Comparison of ENCODE assay signal across 30 cellular contexts in the genomic region with DNA sequence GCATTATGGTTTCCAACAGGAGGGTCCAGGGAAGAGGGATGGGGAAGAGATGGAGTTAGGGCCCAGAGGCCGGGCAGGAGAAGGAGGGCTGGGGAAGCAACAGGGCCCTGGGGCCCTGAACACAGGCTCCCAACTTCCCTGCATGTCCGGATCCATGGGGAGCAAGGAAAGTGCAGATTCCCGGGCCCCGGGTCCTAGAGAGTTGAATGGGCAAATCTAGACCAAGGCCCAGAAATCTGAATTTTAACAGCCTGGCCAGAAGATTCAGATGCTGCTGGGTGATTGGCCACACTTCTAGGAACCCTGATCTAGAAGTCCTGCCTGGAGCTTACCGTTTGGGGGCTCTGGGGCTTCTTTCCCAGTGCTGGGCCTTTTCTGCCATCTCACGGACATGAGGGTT. TPM values are rescaled to one million over a fixed set of nuclear protein-coding genes. Genes with fewer than 3 reads are reported as not detected.
"Had no signal": no experiment of that assay in that cellular context is flagged by ENCODE, and none has a peak within 500 bp of the region (broad histone marks: within the 10 kb centered on the region; RNA-seq: fewer than 3 reads in every experiment).

No MANE protein-coding gene starts in this region.

- H3K9me3 Mint-ChIP-seq: mesothelial cell of epicardium; natural killer cell; nephron progenitor cell; stimulated activated naive B cell treated with anti-CD40 and anti-IgM and Interleukin-4, amounts not matched to agents 10 μg/mL and 1 μg/mL and 100 μg/mL, for 72 hours had no signal

- ATAC-seq: heart left ventricle; natural killer cell; psoas muscle; right lobe of liver; stimulated activated naive B cell treated with anti-CD40 and anti-IgM and Interleukin-4, amounts not matched to agents 10 μg/mL and 1 μg/mL and 100 μg/mL, for 72 hours; stimulated activated naive CD8-positive, alpha-beta T cell treated with anti-CD3 and anti-CD28 coated beads, Interleukin-15, Interleukin-2, amounts not matched to agents 100 U/mL and 50 U/mL, for 24 hours; upper lobe of right lung had no signal

- DNase-seq: heart left ventricle; hypothalamus; immature natural killer cell; kidney; left ventricle myocardium inferior; mesendoderm; naive B cell; natural killer cell; nephron progenitor cell; nucleus accumbens; psoas muscle; right lobe of liver; stimulated activated CD4-positive, alpha-beta T cell treated with anti-CD3 and anti-CD28 coated beads, Interleukin-12 subunit alpha, Interleukin-12 subunit beta, amount 100 ng/mL, for 4 hours; stimulated activated CD4-positive, alpha-beta T cell treated with anti-CD3 and anti-CD28 coated beads, Interleukin-15, amount 100 ng/mL, for 24 hours; stimulated activated CD4-positive, alpha-beta T cell treated with anti-CD3 and anti-CD28 coated beads, Interleukin-2, amount 100 ng/mL, for 24 hours; stimulated activated CD4-positive, alpha-beta T cell treated with anti-CD3 and anti-CD28 coated beads, Interleukin-4, amount 100 ng/mL, for 1 hour; stimulated activated naive B cell treated with anti-CD40 and anti-IgM and Interleukin-4, amounts not matched to agents 10 μg/mL and 1 μg/mL and 100 μg/mL, for 72 hours; stimulated activated naive CD8-positive, alpha-beta T cell treated with anti-CD3 and anti-CD28 coated beads, Interleukin-15, Interleukin-2, amounts not matched to agents 100 U/mL and 50 U/mL, for 24 hours; tibial artery; trophoblast cell; upper lobe of right lung had no signal

- H3K4me1 ChIP-seq: heart left ventricle, left ventricle myocardium inferior, parathyroid adenoma, psoas muscle, right lobe of liver, suprapubic skin, tibial artery, upper lobe of right lung had no signal

- H2AFZ ChIP-seq: parathyroid adenoma had no signal

- H3K4me1 Mint-ChIP-seq: immature natural killer cell; naive B cell; natural killer cell; stimulated activated naive B cell treated with anti-CD40 and anti-IgM and Interleukin-4, amounts not matched to agents 10 μg/mL and 1 μg/mL and 100 μg/mL, for 72 hours had no signal

- H3K36me3 ChIP-seq: heart left ventricle, left ventricle myocardium inferior, right lobe of liver, suprapubic skin, thoracic aorta, tibial artery, upper lobe of right lung had no signal

- H3K27ac Mint-ChIP-seq: immature natural killer cell; mesothelial cell of epicardium; natural killer cell; nephron progenitor cell; stimulated activated naive B cell treated with anti-CD40 and anti-IgM and Interleukin-4, amounts not matched to agents 10 μg/mL and 1 μg/mL and 100 μg/mL, for 72 hours had no signal

- H3K27ac ChIP-seq: heart left ventricle, left ventricle myocardium inferior, parathyroid adenoma, psoas muscle, right lobe of liver, suprapubic skin, thoracic aorta, tibial artery, upper lobe of right lung had no signal

- H3K4me3 Mint-ChIP-seq: immature natural killer cell; mesothelial cell of epicardium; naive B cell; natural killer cell; nephron progenitor cell; stimulated activated naive B cell treated with anti-CD40 and anti-IgM and Interleukin-4, amounts not matched to agents 10 μg/mL and 1 μg/mL and 100 μg/mL, for 72 hours had no signal

- H3K4me3 ChIP-seq: heart left ventricle, left ventricle myocardium inferior, lung, psoas muscle, right lobe of liver, smooth muscle cell, suprapubic skin, thoracic aorta, tibial artery, upper lobe of right lung had no signal

- H3K9me3 ChIP-seq: heart left ventricle, left ventricle myocardium inferior, psoas muscle, right lobe of liver, suprapubic skin, thoracic aorta, tibial artery, upper lobe of right lung had no signal

- H3K4me2 ChIP-seq: smooth muscle cell had no signal

- H3K79me2 ChIP-seq: parathyroid adenoma had no signal

- H3K9ac ChIP-seq: parathyroid adenoma had no signal

- H3K27me3 ChIP-seq: right lobe of liver had no signal

- H3K36me3 Mint-ChIP-seq: immature natural killer cell; mesothelial cell of epicardium; naive B cell; natural killer cell; stimulated activated naive B cell treated with anti-CD40 and anti-IgM and Interleukin-4, amounts not matched to agents 10 μg/mL and 1 μg/mL and 100 μg/mL, for 72 hours had no signal

- FAIRE-seq: islet of Langerhans, kidney, urothelium cell line had no signal

RNA-seq across cellular contexts. Expression of a gene that starts 13.2 kb away (rescaled TPM):
- total RNA-seq: natural killer cell, skeletal muscle tissue had no signal
- polyA plus RNA-seq: immature natural killer cell had no signal
